ENCODE assay signal across 7 cellular contexts in the genomic region with DNA sequence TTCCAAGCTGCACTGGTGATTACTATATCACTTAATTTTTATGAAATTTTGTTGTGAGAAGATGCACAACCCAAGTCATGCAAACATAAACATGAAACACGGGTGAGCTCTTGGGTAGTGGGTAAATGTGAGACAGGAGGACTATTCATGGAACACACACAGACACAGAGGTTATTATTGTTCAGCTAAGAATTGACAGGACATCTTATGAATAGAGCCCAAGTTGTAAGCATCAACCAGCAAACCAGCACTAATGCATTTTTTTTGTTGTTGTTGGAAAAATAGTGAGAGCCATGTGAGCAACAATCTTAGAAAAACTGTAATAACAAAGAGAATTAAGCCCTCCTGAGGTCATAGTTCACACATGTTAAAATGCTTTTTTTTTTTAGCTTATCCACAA.
"Had no signal": no experiment of that assay in that cellular context is flagged by ENCODE, and none has a peak within 500 bp of the region (broad histone marks: within the 10 kb centered on the region; RNA-seq: fewer than 3 reads in every experiment).

No MANE protein-coding gene starts in this region.

- H3K36me3 ChIP-seq: HAP-1 had no signal

- DNase-seq: HFFc6, KBM-7 had no signal

- ATAC-seq: GM23338, HCT116, HepG2 had no signal

- H3K9me3 ChIP-seq: HAP-1 had no signal

- H3K27ac ChIP-seq: HL-60 had no signal

- H3K4me3 ChIP-seq: GM23338, HAP-1 had no signal

- H2AFZ ChIP-seq: GM23338 had no signal

- H3K4me1 ChIP-seq: HAP-1 had no signal

- H3K4me2 ChIP-seq: GM23338 had no signal
